Comparison of ENCODE assay signal across 13 cellular contexts in genomic region chr6:45590751-45591184, GRCh38.
A peak's percentile ranks its signal among the peaks of the same experiment; 100 is the strongest.
DNase-seq lines count a peak whose midpoint lies in the region; ATAC-seq, FAIRE-seq and TF ChIP-seq lines count a peak whose summit lies in the region.
"Had no signal": no experiment of that assay in that cellular context is flagged by ENCODE, and none has a peak within 500 bp of the region (broad histone marks: within the 10 kb centered on the region; RNA-seq: fewer than 3 reads in every experiment).

No MANE protein-coding gene starts in this region.

- TF ChIP-seq POLR2A in H54 (IDR thresholded peaks at IDR 0.05; ENCODE audit: low read depth, low read length): no peak

- no peaks in the 10 kb centered on the region for H3K9me3 ChIP-seq in aorta (ENCODE audit: control insufficient read depth, low read length)

- peak overlapping the region in 18 of 21 experiments; percentile 2 to 82 (median 64) for H3K27ac ChIP-seq in skin epidermis
- no peak overlapping the region for H3K27ac ChIP-seq in aorta (ENCODE audit: low read depth in 1 of 2, low read length in 2 of 2)

- peak; percentile 78 for ATAC-seq in SK-N-SH treated with all-trans-retinoic acid at 6 μM for 48 hours
- no peak for ATAC-seq in aorta (ENCODE audit: low FRiP score)
- ATAC-seq: naive thymus-derived CD8-positive, alpha-beta T cell; Panc1 had no signal

- no peaks in the 10 kb centered on the region for H3K27me3 ChIP-seq in aorta (ENCODE audit: control insufficient read depth in 1 of 2, insufficient read depth in 2 of 2, low read length in 1 of 2)

- no peaks in the 10 kb centered on the region for H3K4me1 ChIP-seq in aorta (ENCODE audit: control insufficient read depth in 1 of 2, insufficient read depth in 2 of 2, low read length in 2 of 2)

- H3K36me3 ChIP-seq in aorta (ENCODE audit: control insufficient read depth in 1 of 2, insufficient read depth in 2 of 2, low read length in 1 of 2): no peaks in the 10 kb centered on the region

- WGBS in aorta, 2 donors: 52 to 59% methylated on average over 7 of the region's 7 CpGs

- intact Hi-C loops in aorta (cut with DNase I): no loop called here

- DNase-seq in H54 (ENCODE audit: insufficient read length, low spot score) (no peak), fibroblast of pulmonary artery (ENCODE audit: low read depth) (peak; percentile 63), aorta (no peak), NCI-H2029 (lab: John Stamatoyannopoulos, UW) (no peak)
- no peak for DNase-seq in stimulated activated CD4-positive, alpha-beta T cell treated with anti-CD3 and anti-CD28 coated beads, Interleukin-2, amount 100 ng/mL, for 24 hours
- DNase-seq: caudate nucleus; DMS79 treated with DMSO at 0.1 percent for 48 hours; GOT3; naive thymus-derived CD8-positive, alpha-beta T cell; NCI-H187 had no signal

- no peak for TF ChIP-seq CTCF in fibroblast of pulmonary artery (IDR thresholded peaks at IDR 0.05; ENCODE audit: low read length, missing control alignments)

- no peak overlapping the region for H3K4me3 ChIP-seq in fibroblast of pulmonary artery (replicated peaks; ENCODE audit: low read depth, low read length)
- H3K4me3 ChIP-seq in skin epidermis: no peak overlapping the region
- H3K4me3 ChIP-seq in aorta (ENCODE audit: low read length in 2 of 2): no peak overlapping the region

- FAIRE-seq in H54 (lab: Jason Lieb, UNC): peak; percentile 57

TF ChIP-seq in SK-N-SH treated with all-trans-retinoic acid at 6 μM for 48 hours, 23 proteins besides CTCF, POLR2A, EP300 and RAD21:
- TF ChIP-seq ZFP3 (CRISPR knock-in tag; IDR thresholded peaks at IDR 0.05): no peak
- no peak for TF ChIP-seq ZNF70 (CRISPR knock-in tag; IDR thresholded peaks at IDR 0.05)
- TF ChIP-seq ZNF8 (CRISPR knock-in tag; IDR thresholded peaks at IDR 0.05): no peak
- TF ChIP-seq OSR1 (CRISPR knock-in tag; IDR thresholded peaks at IDR 0.05): no peak

Comparison
In these comparisons a context has a peak if more than half of its experiments do, and no peak if none do; other contexts are left out.
1. H3K27ac ChIP-seq: peak in skin epidermis (18 of 21); none in aorta (0 of 2).